11 cellular contexts compared by ENCODE assay signal in genomic region chr16:85347213-85347591, GRCh38.
A peak's percentile ranks its signal among the peaks of the same experiment; 100 is the strongest.
DNase-seq lines count a peak whose midpoint lies in the region; ATAC-seq and TF ChIP-seq lines count a peak whose summit lies in the region.
"Had no signal": no experiment of that assay in that cellular context is flagged by ENCODE, and none has a peak within 500 bp of the region (broad histone marks: within the 10 kb centered on the region; RNA-seq: fewer than 3 reads in every experiment).

No MANE protein-coding gene starts in this region.

- no peaks in the 10 kb centered on the region for H3K36me3 Mint-ChIP-seq in activated CD8-positive, alpha-beta memory T cell treated with anti-CD3 and anti-CD28 coated beads, Interleukin-2, amount 10 ng/mL, durations not matched to agents 7 days and 5 days
- H3K36me3 Mint-ChIP-seq: IgD-negative memory B cell had no signal

- no peaks in the 10 kb centered on the region for H3K27me3 Mint-ChIP-seq in activated CD8-positive, alpha-beta memory T cell treated with anti-CD3 and anti-CD28 coated beads, Interleukin-2, amount 10 ng/mL, durations not matched to agents 7 days and 5 days
- H3K27me3 Mint-ChIP-seq: activated B cell treated with CpG ODN at 0.5 μM for 24 hours had no signal

- DNase-seq in Daoy (ENCODE audit: low read depth) (peak; percentile 67), HuH-7 (ENCODE audit: low spot score) (peak; percentile 71), body of pancreas (no peak), mucosa of descending colon (peak in 2 of 3 donors; percentile 44 to 64), NCI-H1105 treated with DMSO at 0.1 percent for 48 hours (lab: John Stamatoyannopoulos, UW) (no peak)
- no peak for DNase-seq in activated CD8-positive, alpha-beta memory T cell treated with anti-CD3 and anti-CD28 coated beads, Interleukin-2, amount 10 ng/mL, durations not matched to agents 7 days and 5 days
- DNase-seq in stimulated activated CD4-positive, alpha-beta T cell treated with anti-CD3 and anti-CD28 coated beads, Interleukin-2, amount 100 ng/mL, for 48 hours, result no peak
- DNase-seq: activated B cell treated with CpG ODN at 0.5 μM for 24 hours had no signal

- H3K4me1 Mint-ChIP-seq in activated CD8-positive, alpha-beta memory T cell treated with anti-CD3 and anti-CD28 coated beads, Interleukin-2, amount 10 ng/mL, durations not matched to agents 7 days and 5 days, result no peaks in the 10 kb centered on the region
- H3K4me1 Mint-ChIP-seq: activated B cell treated with CpG ODN at 0.5 μM for 24 hours, IgD-negative memory B cell had no signal

- H3K27me3 ChIP-seq in body of pancreas, result no peaks in the 10 kb centered on the region

- no peaks in the 10 kb centered on the region for H3K9me3 Mint-ChIP-seq in activated CD8-positive, alpha-beta memory T cell treated with anti-CD3 and anti-CD28 coated beads, Interleukin-2, amount 10 ng/mL, durations not matched to agents 7 days and 5 days (ENCODE audit: low read depth)
- H3K9me3 Mint-ChIP-seq: activated B cell treated with CpG ODN at 0.5 μM for 24 hours, IgD-negative memory B cell had no signal

- no peak for TF ChIP-seq POLR2A in body of pancreas (IDR thresholded peaks at IDR 0.05)

- no peak for ATAC-seq in body of pancreas
- ATAC-seq in mucosa of descending colon, result peak; percentile 53
- no peak for ATAC-seq in activated CD8-positive, alpha-beta memory T cell treated with anti-CD3 and anti-CD28 coated beads, Interleukin-2, amount 10 ng/mL, durations not matched to agents 7 days and 5 days
- no peak for ATAC-seq in GM19351 (IDR thresholded peaks at IDR 0.05; ENCODE audit: unreplicated experiment)

- no peak overlapping the region for H3K4me3 ChIP-seq in body of pancreas
- no peak overlapping the region for H3K4me3 ChIP-seq in mucosa of descending colon
- H3K4me3 ChIP-seq: coronary artery had no signal

- CTCF ChIA-PET in activated CD8-positive, alpha-beta memory T cell treated with anti-CD3 and anti-CD28 coated beads, Interleukin-2, amount 10 ng/mL, durations not matched to agents 7 days and 5 days (lab: Charles Lee), result interaction anchor here (1.3 kb wide), 1 partner anchor 26 kb away, joined by 3 read pairs; no protein-coding TSS in a partner anchor

- H3K27ac ChIP-seq in body of pancreas, result no peak overlapping the region
- H3K27ac ChIP-seq: coronary artery had no signal

- H3K9me3 ChIP-seq in body of pancreas (no peaks in the 10 kb centered on the region), mucosa of descending colon (no peaks in the 10 kb centered on the region)

- TF ChIP-seq CTCF in body of pancreas (IDR thresholded peaks at IDR 0.05) (peak in 4 of 7 experiments; percentile 9 to 28 (median 20)), mucosa of descending colon (IDR thresholded peaks at IDR 0.05) (no peak)

- intact Hi-C loops in body of pancreas (cut with DNase I) (no loop called here), mucosa of descending colon (cut with DNase I, micrococcal nuclease) (no loop called here)

- H3K36me3 ChIP-seq in body of pancreas (replicated peaks in 1 of 2; ENCODE audit: insufficient read depth in 1 of 2, low read depth in 2 of 2) (no peaks in the 10 kb centered on the region), mucosa of descending colon (ENCODE audit: low read depth) (no peaks in the 10 kb centered on the region)

- H3K4me3 Mint-ChIP-seq in activated CD8-positive, alpha-beta memory T cell treated with anti-CD3 and anti-CD28 coated beads, Interleukin-2, amount 10 ng/mL, durations not matched to agents 7 days and 5 days, result no peak overlapping the region
- H3K4me3 Mint-ChIP-seq: activated B cell treated with CpG ODN at 0.5 μM for 24 hours, IgD-negative memory B cell had no signal

- WGBS in body of pancreas, 2 donors, result 73 to 82% methylated on average over 8 to 9 of the region's 11 CpGs

- H3K27ac Mint-ChIP-seq in activated CD8-positive, alpha-beta memory T cell treated with anti-CD3 and anti-CD28 coated beads, Interleukin-2, amount 10 ng/mL, durations not matched to agents 7 days and 5 days, result no peak overlapping the region
- H3K27ac Mint-ChIP-seq: activated B cell treated with CpG ODN at 0.5 μM for 24 hours, IgD-negative memory B cell had no signal

- H3K4me1 ChIP-seq in body of pancreas, result peaks cover 31% of the 10 kb centered on the region
- no peaks in the 10 kb centered on the region for H3K4me1 ChIP-seq in mucosa of descending colon (ENCODE audit: low read depth)

Comparison
In these comparisons a context has a peak if more than half of its experiments do, and no peak if none do; other contexts are left out.
1. DNase-seq: peak in Daoy (single experiment), HuH-7 (single experiment) and mucosa of descending colon (2 of 3); none in body of pancreas (0 of 4), NCI-H1105 treated with DMSO at 0.1 percent for 48 hours (single experiment), activated CD8-positive, alpha-beta memory T cell treated with anti-CD3 and anti-CD28 coated beads, Interleukin-2, amount 10 ng/mL, durations not matched to agents 7 days and 5 days (single experiment) and stimulated activated CD4-positive, alpha-beta T cell treated with anti-CD3 and anti-CD28 coated beads, Interleukin-2, amount 100 ng/mL, for 48 hours (0 of 2).